1 cellular context compared by ENCODE assay signal in genomic region chr9:120441446-120442279, GRCh38.
TF ChIP-seq lines count a peak whose summit lies in the region.

No MANE protein-coding gene starts in this region.

TF ChIP-seq in IMR-90, 13 proteins besides CTCF, POLR2A, EP300 and RAD21 (continued from another document):
- no peak for TF ChIP-seq MXI1 (IDR thresholded peaks at IDR 0.05; ENCODE audit: borderline replicate concordance, low read depth, low read length)
- peak; percentile 50 for TF ChIP-seq FOS (IDR thresholded peaks at IDR 0.05; ENCODE audit: low read depth, low read length)
- TF ChIP-seq CEBPB (IDR thresholded peaks at IDR 0.05; ENCODE audit: low read depth, low read length): peak; percentile 71
- no peak for TF ChIP-seq RFX5 (IDR thresholded peaks at IDR 0.05; ENCODE audit: low read depth, low read length)
- TF ChIP-seq MAZ (IDR thresholded peaks at IDR 0.05; ENCODE audit: borderline replicate concordance, low read depth, low read length): no peak
